ENCODE assay signal across 9 cellular contexts in the genomic region with DNA sequence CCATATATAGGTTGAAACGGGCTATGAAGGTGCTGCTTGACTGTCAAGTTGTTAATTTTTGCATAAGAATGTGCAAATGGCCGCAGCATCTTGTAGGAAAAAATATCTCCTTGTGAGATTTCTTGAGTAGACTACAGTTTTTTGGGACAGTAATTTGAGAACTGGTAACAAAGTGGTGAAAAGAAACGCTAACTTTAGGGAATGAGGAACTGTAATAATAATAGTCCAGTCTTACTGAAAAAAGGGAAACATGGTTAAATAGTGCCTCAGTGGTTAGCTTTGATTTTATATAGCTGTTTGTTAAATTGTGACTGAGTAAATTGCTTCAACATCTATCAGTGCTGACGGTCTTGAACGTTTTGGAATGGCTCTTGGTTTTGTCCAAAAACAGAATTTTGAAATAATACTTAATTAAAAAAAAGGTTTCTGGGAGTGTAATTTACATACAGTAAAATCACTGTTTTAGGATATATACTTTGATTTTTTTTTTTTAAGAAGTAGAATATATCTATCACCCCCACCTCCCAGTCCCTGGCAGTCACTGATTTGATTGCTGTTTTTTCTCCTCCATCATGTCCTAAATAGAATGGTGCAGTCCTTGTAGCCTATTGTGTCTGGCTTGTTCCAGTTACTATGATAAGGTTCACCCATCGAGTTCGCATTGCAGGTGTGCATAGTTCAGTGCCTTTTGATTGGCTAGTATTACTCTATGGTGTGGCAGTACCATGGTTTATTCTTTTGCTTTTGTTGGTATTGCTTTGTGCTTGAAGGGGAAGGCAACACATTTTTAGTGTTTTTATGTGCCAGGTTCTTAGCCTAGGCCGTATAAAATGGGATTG. TPM values are rescaled to one million over a fixed set of nuclear protein-coding genes. Genes with fewer than 3 reads are reported as not detected.
DNase-seq lines count a peak whose midpoint lies in the region; ATAC-seq lines count a peak whose summit lies in the region.
"Had no signal": no experiment of that assay in that cellular context is flagged by ENCODE, and none has a peak within 500 bp of the region (broad histone marks: within the 10 kb centered on the region; RNA-seq: fewer than 3 reads in every experiment).

No MANE protein-coding gene starts in this region.

- peak overlapping the region; percentile 93 for H3K27ac Mint-ChIP-seq in activated naive CD8-positive, alpha-beta T cell

- 56% methylated on average over 8 of the region's 8 CpGs for WGBS in thymus

- H3K4me1 ChIP-seq in thymus (ENCODE audit: control insufficient read depth, insufficient read depth, low read length) = peaks cover 30% of the 10 kb centered on the region

- H3K27ac ChIP-seq in thymus (ENCODE audit: low read depth) = no peak overlapping the region

- H3K4me3 Mint-ChIP-seq in activated T-cell treated with anti-CD3 and anti-CD28 coated beads, Interleukin-2, amount 50 U/mL, for 4 hours = peak overlapping the region; percentile 100
- peak overlapping the region; percentile 94 for H3K4me3 Mint-ChIP-seq in activated naive CD8-positive, alpha-beta T cell

- H3K36me3 ChIP-seq in thymus (ENCODE audit: control insufficient read depth, insufficient read depth) = peaks cover 6% of the 10 kb centered on the region

- H3K36me3 Mint-ChIP-seq in activated T-cell treated with anti-CD3 and anti-CD28 coated beads, Interleukin-2, amount 50 U/mL, for 4 hours (ENCODE audit: insufficient read depth) = peaks cover 44% of the 10 kb centered on the region
- H3K36me3 Mint-ChIP-seq in activated naive CD8-positive, alpha-beta T cell = peaks cover 17% of the 10 kb centered on the region

- H3K9me3 Mint-ChIP-seq in activated T-cell treated with anti-CD3 and anti-CD28 coated beads, Interleukin-2, amount 50 U/mL, for 4 hours = no peaks in the 10 kb centered on the region
- H3K9me3 Mint-ChIP-seq in activated naive CD8-positive, alpha-beta T cell (ENCODE audit: low read depth) = no peaks in the 10 kb centered on the region

- no peaks in the 10 kb centered on the region for H3K9me3 ChIP-seq in thymus (ENCODE audit: control insufficient read depth)

- peak overlapping the region; percentile 94 for H3K4me3 ChIP-seq in thymus (ENCODE audit: low read length)

- H3K27me3 ChIP-seq in thymus (ENCODE audit: control insufficient read depth, insufficient read depth) = no peaks in the 10 kb centered on the region

- ATAC-seq in activated T-cell treated with anti-CD3 and anti-CD28 coated beads, Interleukin-2, amount 50 U/mL, for 4 hours = no peak
- ATAC-seq in left lobe of liver = no peak
- no peak for ATAC-seq in GM19452 (IDR thresholded peaks at IDR 0.05; ENCODE audit: unreplicated experiment)

- no peaks in the 10 kb centered on the region for H3K27me3 Mint-ChIP-seq in activated T-cell treated with anti-CD3 and anti-CD28 coated beads, Interleukin-2, amount 50 U/mL, for 4 hours (ENCODE audit: low read depth)
- no peaks in the 10 kb centered on the region for H3K27me3 Mint-ChIP-seq in activated naive CD8-positive, alpha-beta T cell

- DNase-seq in activated T-cell treated with anti-CD3 and anti-CD28 coated beads, Interleukin-2, amount 50 U/mL, for 4 hours = no peak
- no peak for DNase-seq in activated T-cell treated with anti-CD3 and anti-CD28 coated beads for 4 hours
- peak; percentile 22 for DNase-seq in left lobe of liver (ENCODE audit: low spot score)
- DNase-seq in NCI-H1694 treated with DMSO at 0.1 percent for 48 hours (lab: John Stamatoyannopoulos, UW) = no peak
- no peak for DNase-seq in NCI-H345 (lab: John Stamatoyannopoulos, UW)
- DNase-seq: DMS79 treated with DMSO at 0.1 percent for 48 hours had no signal

- peaks cover 51% of the 10 kb centered on the region for H3K4me1 Mint-ChIP-seq in activated T-cell treated with anti-CD3 and anti-CD28 coated beads, Interleukin-2, amount 50 U/mL, for 4 hours (ENCODE audit: low read depth)
- H3K4me1 Mint-ChIP-seq in activated naive CD8-positive, alpha-beta T cell (ENCODE audit: low read depth) = peaks cover 56% of the 10 kb centered on the region

RNA-seq across cellular contexts. Expression of a gene that starts 2.8 kb away (rescaled TPM):
- 10 to 100 TPM; 64.2 to 75.7 (median 70.0) TPM for total RNA-seq in activated T-cell treated with anti-CD3 and anti-CD28 coated beads, Interleukin-2, amount 50 U/mL, for 4 hours
- 30.3 TPM for total RNA-seq in left lobe of liver
- polyA plus RNA-seq in thymus = 20.8 TPM
